ENCODE assay signal across 29 cellular contexts in genomic region chr1:73930293-73930692, GRCh38.
"Had no signal": no experiment of that assay in that cellular context is flagged by ENCODE, and none has a peak within 500 bp of the region (broad histone marks: within the 10 kb centered on the region; RNA-seq: fewer than 3 reads in every experiment).

No MANE protein-coding gene starts in this region.

- H2AFZ ChIP-seq: hepatocyte, neural progenitor cell had no signal

- H3K4me1 ChIP-seq: heart right ventricle, left ventricle myocardium inferior, suprapubic skin, tibial artery, upper lobe of right lung had no signal

- ATAC-seq: heart right ventricle, natural killer cell, right cardiac atrium, sciatic nerve, upper lobe of right lung had no signal

- H3K4me2 ChIP-seq: hepatocyte, neural progenitor cell had no signal

- H3K4me3 Mint-ChIP-seq: mesothelial cell of epicardium; naive B cell; natural killer cell; nephron progenitor cell; neural progenitor cell; stimulated activated naive CD8-positive, alpha-beta T cell treated with anti-CD3 and anti-CD28 coated beads, Interleukin-15, Interleukin-2, amounts not matched to agents 100 ng/mL and 50 ng/mL, for 24 hours had no signal

- H3K27ac ChIP-seq: heart right ventricle, hepatocyte, left ventricle myocardium inferior, neural progenitor cell, ovary, skin epidermis, suprapubic skin, thoracic aorta, tibial artery, upper lobe of right lung had no signal

- FAIRE-seq: urothelium cell line had no signal

- H3K36me3 ChIP-seq: heart right ventricle, left ventricle myocardium inferior, neural progenitor cell, ovary, suprapubic skin, thoracic aorta, tibial artery, upper lobe of right lung had no signal

- H3K27me3 Mint-ChIP-seq: naive B cell; progenitor cell of endocrine pancreas; stimulated activated naive CD8-positive, alpha-beta T cell treated with anti-CD3 and anti-CD28 coated beads, Interleukin-15, Interleukin-2, amounts not matched to agents 100 ng/mL and 50 ng/mL, for 24 hours had no signal

- H3K79me2 ChIP-seq: hepatocyte had no signal

- H3K9me3 Mint-ChIP-seq: mesothelial cell of epicardium; naive B cell; nephron progenitor cell; neural progenitor cell; stimulated activated naive CD8-positive, alpha-beta T cell treated with anti-CD3 and anti-CD28 coated beads, Interleukin-15, Interleukin-2, amounts not matched to agents 100 ng/mL and 50 ng/mL, for 24 hours had no signal

- H3K4me1 Mint-ChIP-seq: mesothelial cell of epicardium, naive B cell, natural killer cell, nephron progenitor cell had no signal

- H3K4me3 ChIP-seq: heart right ventricle, hepatocyte, left ventricle myocardium inferior, lung, neural progenitor cell, ovary, skin epidermis, suprapubic skin, thoracic aorta, tibial artery, upper lobe of right lung had no signal

- H3K9ac ChIP-seq: neural progenitor cell had no signal

- H3K27ac Mint-ChIP-seq: mesothelial cell of epicardium; naive B cell; natural killer cell; nephron progenitor cell; neural progenitor cell; progenitor cell of endocrine pancreas; stimulated activated naive CD8-positive, alpha-beta T cell treated with anti-CD3 and anti-CD28 coated beads, Interleukin-15, Interleukin-2, amounts not matched to agents 100 ng/mL and 50 ng/mL, for 24 hours had no signal

- H3K36me3 Mint-ChIP-seq: mesothelial cell of epicardium, naive B cell, natural killer cell, neural progenitor cell had no signal

- H3K27me3 ChIP-seq: heart right ventricle, hepatocyte, neural progenitor cell, ovary, suprapubic skin, tibial artery, upper lobe of right lung had no signal

- DNase-seq: heart right ventricle; islet precursor cell; left ventricle myocardium inferior; mesendoderm; naive B cell; natural killer cell; nephron progenitor cell; ovary; retina; right cardiac atrium; stimulated activated CD4-positive, alpha-beta T cell treated with anti-CD3 and anti-CD28 coated beads, Interleukin-12 subunit alpha, Interleukin-12 subunit beta, amount 100 ng/mL, for 4 hours; stimulated activated CD4-positive, alpha-beta T cell treated with anti-CD3 and anti-CD28 coated beads, Interleukin-15, amount 100 ng/mL, for 24 hours; stimulated activated CD4-positive, alpha-beta T cell treated with anti-CD3 and anti-CD28 coated beads, Interleukin-2, amount 100 ng/mL, for 24 hours; stimulated activated CD4-positive, alpha-beta T cell treated with anti-CD3 and anti-CD28 coated beads, Interleukin-4, amount 100 ng/mL, for 1 hour; stimulated activated naive CD4-positive, alpha-beta T cell; tibial artery; trophoblast cell; upper lobe of right lung had no signal

- H3K9me3 ChIP-seq: heart right ventricle, left ventricle myocardium inferior, ovary, suprapubic skin, thoracic aorta, tibial artery, upper lobe of right lung had no signal
